ENCODE assay signal across 8 cellular contexts in genomic region chr11:27319065-27319464, GRCh38. TPM values are rescaled to one million over a fixed set of nuclear protein-coding genes. Genes with fewer than 3 reads are reported as not detected.
DNase-seq lines count a peak whose midpoint lies in the region; ATAC-seq lines count a peak whose summit lies in the region.

No MANE protein-coding gene starts in this region.

- DNase-seq in foreskin melanocyte: peak; percentile 40
- DNase-seq in HUDEP-2 (lab: John Stamatoyannopoulos, UW; ENCODE audit: unreplicated experiment in 76 of 76): no peak
- DNase-seq in UCSD-AML1 (lab: John Stamatoyannopoulos, UW; ENCODE audit: unreplicated experiment): no peak
- DNase-seq in H7: no peak
- DNase-seq in cerebellum (ENCODE audit: low spot score): no peak

- H3K4me3 ChIP-seq in H7 (ENCODE audit: insufficient read depth, low read depth, low read length): no peak overlapping the region

- H3K27me3 ChIP-seq in H7 (ENCODE audit: control insufficient read depth, insufficient read depth, low read length): no peaks in the 10 kb centered on the region

- ATAC-seq in GM18502 (IDR thresholded peaks at IDR 0.05; ENCODE audit: poor library complexity, unreplicated experiment): peak; percentile 100
- ATAC-seq in GM21515 (IDR thresholded peaks at IDR 0.05; ENCODE audit: unreplicated experiment): peak; percentile 94
- ATAC-seq in HG03460 (IDR thresholded peaks at IDR 0.05; ENCODE audit: unreplicated experiment): peak; percentile 97

- H3K36me3 ChIP-seq in H7 (replicated peaks; ENCODE audit: control insufficient read depth, insufficient read depth, low read length): no peaks in the 10 kb centered on the region

RNA-seq across cellular contexts. Expression of gene CCDC34, which starts 44.0 kb away (rescaled TPM):
- 10.0 and 13.6 TPM in 2 replicates for total RNA-seq in H7 (2014; rRNA removed; shearing (Covaris generic))
- 12.5 TPM for total RNA-seq in cerebellum
